Comparison of ENCODE assay signal across 16 cellular contexts in the genomic region with DNA sequence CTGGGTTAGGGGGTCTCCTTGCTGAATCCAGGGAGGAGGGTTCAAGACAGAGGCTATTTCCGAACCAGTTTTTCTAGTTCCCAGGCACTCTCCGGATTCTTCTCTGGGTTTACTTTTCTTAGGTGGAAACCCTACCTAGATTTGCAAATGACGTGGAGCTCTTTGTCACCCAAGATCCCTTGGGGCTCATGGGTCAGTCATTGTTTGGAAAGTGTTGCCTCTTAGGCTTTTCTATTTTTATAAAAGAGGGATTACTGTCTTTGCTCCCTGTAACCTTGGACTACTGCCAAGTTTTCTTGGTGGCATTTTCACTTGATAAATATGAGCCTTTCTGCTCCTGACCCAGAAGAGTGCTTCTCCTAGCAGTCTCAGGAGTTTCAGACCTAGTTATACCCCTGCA. TPM values are rescaled to one million over a fixed set of nuclear protein-coding genes. Genes with fewer than 3 reads are reported as not detected.
DNase-seq lines count a peak whose midpoint lies in the region; TF ChIP-seq lines count a peak whose summit lies in the region.
"Had no signal": no experiment of that assay in that cellular context is flagged by ENCODE, and none has a peak within 500 bp of the region (broad histone marks: within the 10 kb centered on the region; RNA-seq: fewer than 3 reads in every experiment).

No MANE protein-coding gene starts in this region.

- DNase-seq in NCI-H2196 (lab: John Stamatoyannopoulos, UW; ENCODE audit: unreplicated experiment) (peak; percentile 27), NCI-H2196 treated with DMSO at 0.1 percent for 48 hours (lab: John Stamatoyannopoulos, UW; ENCODE audit: unreplicated experiment) (no peak), MV-4-11 (lab: John Stamatoyannopoulos, UW) (peak; percentile 69), RPMI7951 (ENCODE audit: low read depth) (peak; percentile 37), neural progenitor cell (ENCODE audit: low spot score) (no peak), globus pallidus (ENCODE audit: low spot score) (no peak), COLO668 (lab: John Stamatoyannopoulos, UW; ENCODE audit: unreplicated experiment) (no peak)
- no peak for DNase-seq in activated naive CD4-positive, alpha-beta T cell treated with anti-CD3 and anti-CD28 coated beads for 36 hours
- DNase-seq: endodermal cell, gastrocnemius medialis, MG63, mucosa of descending colon, NCI-H774, ovary had no signal

- H3K27me3 Mint-ChIP-seq in neural progenitor cell (ENCODE audit: insufficient read depth, low read depth): peaks cover 6% of the 10 kb centered on the region
- H3K27me3 Mint-ChIP-seq in activated naive CD4-positive, alpha-beta T cell treated with anti-CD3 and anti-CD28 coated beads for 36 hours (ENCODE audit: low read depth): peaks cover 1% of the 10 kb centered on the region

- H3K4me2 ChIP-seq in neural progenitor cell: no peak overlapping the region
- H3K4me2 ChIP-seq: A549 had no signal

- intact Hi-C loops in activated naive CD4-positive, alpha-beta T cell treated with anti-CD3 and anti-CD28 coated beads for 36 hours (cut with micrococcal nuclease): no loop called here

- no peak overlapping the region for H3K4me3 ChIP-seq in neural progenitor cell
- H3K4me3 ChIP-seq: A549, breast epithelium, gastrocnemius medialis, MG63, mucosa of descending colon, ovary had no signal

- H3K79me2 ChIP-seq in neural progenitor cell (ENCODE audit: low read depth): no peaks in the 10 kb centered on the region

- no peak overlapping the region for H3K4me3 Mint-ChIP-seq in neural progenitor cell
- H3K4me3 Mint-ChIP-seq in activated naive CD4-positive, alpha-beta T cell treated with anti-CD3 and anti-CD28 coated beads for 36 hours: no peak overlapping the region
- H3K4me3 Mint-ChIP-seq: endodermal cell had no signal

- H3K36me3 ChIP-seq in neural progenitor cell: no peaks in the 10 kb centered on the region
- H3K36me3 ChIP-seq: breast epithelium, gastrocnemius medialis, MG63, ovary had no signal

- no peaks in the 10 kb centered on the region for H3K27me3 ChIP-seq in neural progenitor cell
- H3K27me3 ChIP-seq: breast epithelium, gastrocnemius medialis, MG63, ovary had no signal

- CTCF ChIA-PET in activated naive CD4-positive, alpha-beta T cell treated with anti-CD3 and anti-CD28 coated beads for 36 hours (lab: Charles Lee): interaction anchor here (0.5 to 1.2 kb wide), 3 partner anchors 16 to 318 kb away, joined by 3 to 4 read pairs (median 3); partner anchors contain the start of gene MC3R

- H2AFZ ChIP-seq in neural progenitor cell (replicated peaks): no peak overlapping the region

- no peaks in the 10 kb centered on the region for H3K9me3 ChIP-seq in neural progenitor cell (ENCODE audit: low read depth)
- H3K9me3 ChIP-seq: breast epithelium, gastrocnemius medialis, mucosa of descending colon, ovary had no signal

- H3K9ac ChIP-seq in neural progenitor cell: no peak overlapping the region

- peak overlapping the region; percentile 76 for H3K27ac Mint-ChIP-seq in neural progenitor cell
- no peak overlapping the region for H3K27ac Mint-ChIP-seq in activated naive CD4-positive, alpha-beta T cell treated with anti-CD3 and anti-CD28 coated beads for 36 hours
- H3K27ac Mint-ChIP-seq: endodermal cell had no signal

- no peaks in the 10 kb centered on the region for H3K9me3 Mint-ChIP-seq in neural progenitor cell
- H3K9me3 Mint-ChIP-seq in activated naive CD4-positive, alpha-beta T cell treated with anti-CD3 and anti-CD28 coated beads for 36 hours: no peaks in the 10 kb centered on the region

- H3K36me3 Mint-ChIP-seq in neural progenitor cell: no peaks in the 10 kb centered on the region
- no peaks in the 10 kb centered on the region for H3K36me3 Mint-ChIP-seq in activated naive CD4-positive, alpha-beta T cell treated with anti-CD3 and anti-CD28 coated beads for 36 hours (ENCODE audit: low read depth)

- no peaks in the 10 kb centered on the region for H4K20me1 ChIP-seq in neural progenitor cell (ENCODE audit: low read depth)

- H3K27ac ChIP-seq in neural progenitor cell: no peak overlapping the region
- H3K27ac ChIP-seq: A549, breast epithelium, gastrocnemius medialis, ovary had no signal

- H3K4me1 Mint-ChIP-seq in neural progenitor cell: peaks cover 9% of the 10 kb centered on the region
- no peaks in the 10 kb centered on the region for H3K4me1 Mint-ChIP-seq in activated naive CD4-positive, alpha-beta T cell treated with anti-CD3 and anti-CD28 coated beads for 36 hours (ENCODE audit: low read depth)

- H3F3A ChIP-seq in neural progenitor cell (ENCODE audit: low read depth): no peaks in the 10 kb centered on the region

- no peaks in the 10 kb centered on the region for H3K4me1 ChIP-seq in neural progenitor cell
- H3K4me1 ChIP-seq: A549, breast epithelium, gastrocnemius medialis had no signal

- TF ChIP-seq CTCF in neural progenitor cell (IDR thresholded peaks at IDR 0.05): no peak

RNA-seq across cellular contexts. Expression of gene FAM209B, which starts 33.6 kb away (rescaled TPM):
- not detected in 2 replicates for total RNA-seq in RPMI7951 (2014; rRNA removed; shearing (Covaris generic))
- total RNA-seq in neural progenitor cell (ENCODE audit: low replicate concordance): not detected in 2 replicates
- under 1 TPM; 0.64 to 0.95 TPM for total RNA-seq in activated naive CD4-positive, alpha-beta T cell treated with anti-CD3 and anti-CD28 coated beads for 36 hours
- total RNA-seq: breast epithelium, gastrocnemius medialis, mucosa of descending colon had no signal

RNA-seq across cellular contexts. Expression of gene FAM209A, which starts 42.1 kb away (rescaled TPM):
- total RNA-seq in RPMI7951 (2014; rRNA removed; shearing (Covaris generic)): 0.12 TPM in 1 of 2 replicates, not detected in the other
- 0.43 TPM in 1 of 2 replicates, not detected in the other for total RNA-seq in neural progenitor cell (ENCODE audit: low replicate concordance)
- under 1 TPM in 1 of 2 experiments, not detected in 1; 0.31 TPM for total RNA-seq in activated naive CD4-positive, alpha-beta T cell treated with anti-CD3 and anti-CD28 coated beads for 36 hours
- total RNA-seq: endodermal cell, gastrocnemius medialis had no signal

Comparison
In these comparisons a context has a peak if more than half of its experiments do, and no peak if none do; other contexts are left out.
1. DNase-seq: peak in NCI-H2196 (single experiment), MV-4-11 (single experiment) and RPMI7951 (single experiment); none in NCI-H2196 treated with DMSO at 0.1 percent for 48 hours (single experiment), neural progenitor cell (single experiment), globus pallidus (single experiment), activated naive CD4-positive, alpha-beta T cell treated with anti-CD3 and anti-CD28 coated beads for 36 hours (single experiment) and COLO668 (single experiment).